In genomic region chr17:21275047-21275578, GRCh38 we compare ENCODE assay signal across 8 cellular contexts. TPM values are rescaled to one million over a fixed set of nuclear protein-coding genes. Genes with fewer than 3 reads are reported as not detected.
A peak's percentile ranks its signal among the peaks of the same experiment; 100 is the strongest.
DNase-seq lines count a peak whose midpoint lies in the region; ATAC-seq and TF ChIP-seq lines count a peak whose summit lies in the region.

No MANE protein-coding gene starts in this region.

- no peaks in the 10 kb centered on the region for H3K27me3 ChIP-seq in CD4-positive, alpha-beta memory T cell (ENCODE audit: insufficient read depth, low read length)
- H3K27me3 ChIP-seq in thoracic aorta (replicated peaks; ENCODE audit: insufficient read depth): no peaks in the 10 kb centered on the region

- no peak for DNase-seq in CD4-positive, alpha-beta memory T cell
- DNase-seq in activated CD4-positive, alpha-beta memory T cell treated with anti-CD3 and anti-CD28 coated beads, Interleukin-2, amount 10 ng/mL, durations not matched to agents 7 days and 5 days: no peak
- peak; percentile 42 for DNase-seq in iPS-NIHi11 (ENCODE audit: low spot score)
- no peak for DNase-seq in thoracic aorta (ENCODE audit: low spot score)
- DNase-seq in NCI-H526 treated with DMSO at 0.1 percent for 48 hours (lab: John Stamatoyannopoulos, UW): no peak
- no peak for DNase-seq in NCI-H774 (lab: John Stamatoyannopoulos, UW)

- H3K9me3 ChIP-seq in CD4-positive, alpha-beta memory T cell (ENCODE audit: control insufficient read depth in 1 of 2, low read length in 2 of 2): no peaks in the 10 kb centered on the region
- H3K9me3 ChIP-seq in HEK293 (ENCODE audit: control insufficient read depth, insufficient read depth, low read depth, low read length) (no peaks in the 10 kb centered on the region), thoracic aorta (no peaks in the 10 kb centered on the region)

- H3K27ac Mint-ChIP-seq in CD4-positive, alpha-beta memory T cell: peak overlapping the region in 4 of 7 donors; percentile 48 to 84 (median 66)
- no peak overlapping the region for H3K27ac Mint-ChIP-seq in activated CD4-positive, alpha-beta memory T cell treated with anti-CD3 and anti-CD28 coated beads, Interleukin-2, amount 10 ng/mL, durations not matched to agents 7 days and 5 days

- peaks cover 46% of the 10 kb centered on the region for H3K4me1 ChIP-seq in CD4-positive, alpha-beta memory T cell (ENCODE audit: insufficient read depth, low read length)
- peaks cover 4% of the 10 kb centered on the region; the same call in 1 of the 2 replicates for H3K4me1 ChIP-seq in HEK293 (ENCODE audit: control insufficient read depth, insufficient read depth, low read length)
- H3K4me1 ChIP-seq in thoracic aorta (ENCODE audit: control insufficient read depth in 1 of 2, low read depth in 2 of 2): peaks cover 0 to 12% of the 10 kb centered on the region in 2 donors

- TF ChIP-seq CTCF in HEK293 (tag by site-specific recombination; IDR thresholded peaks at IDR 0.05) (no peak), thoracic aorta (IDR thresholded peaks at IDR 0.05) (no peak)

- peak overlapping the region; percentile 86 to 99 (median 90) for H3K4me3 Mint-ChIP-seq in CD4-positive, alpha-beta memory T cell
- H3K4me3 Mint-ChIP-seq in activated CD4-positive, alpha-beta memory T cell treated with anti-CD3 and anti-CD28 coated beads, Interleukin-2, amount 10 ng/mL, durations not matched to agents 7 days and 5 days: peak overlapping the region; percentile 72

- intact Hi-C loops in CD4-positive, alpha-beta memory T cell (cut with micrococcal nuclease): loop anchor here (1.0 kb wide), 3 partner anchors 9 to 61 kb away; partner anchors contain the start of genes MAP2K3, NATD1 and TMEM11

- peaks cover 28 to 48% (median 36%) of the 10 kb centered on the region in 4 donors for H3K4me1 Mint-ChIP-seq in CD4-positive, alpha-beta memory T cell
- peaks cover 39% of the 10 kb centered on the region for H3K4me1 Mint-ChIP-seq in activated CD4-positive, alpha-beta memory T cell treated with anti-CD3 and anti-CD28 coated beads, Interleukin-2, amount 10 ng/mL, durations not matched to agents 7 days and 5 days

- no peaks in the 10 kb centered on the region for H3K27me3 Mint-ChIP-seq in CD4-positive, alpha-beta memory T cell
- H3K27me3 Mint-ChIP-seq in activated CD4-positive, alpha-beta memory T cell treated with anti-CD3 and anti-CD28 coated beads, Interleukin-2, amount 10 ng/mL, durations not matched to agents 7 days and 5 days: no peaks in the 10 kb centered on the region

- H3K36me3 Mint-ChIP-seq in CD4-positive, alpha-beta memory T cell: no peaks in the 10 kb centered on the region
- H3K36me3 Mint-ChIP-seq in activated CD4-positive, alpha-beta memory T cell treated with anti-CD3 and anti-CD28 coated beads, Interleukin-2, amount 10 ng/mL, durations not matched to agents 7 days and 5 days (ENCODE audit: low read depth): no peaks in the 10 kb centered on the region

- H3K4me3 ChIP-seq in CD4-positive, alpha-beta memory T cell (ENCODE audit: low read length in 2 of 2): peak overlapping the region in 1 of 2 donors; percentile 71
- H3K4me3 ChIP-seq in HEK293 (ENCODE audit: low read depth, low read length) (peak overlapping the region; percentile 62), thoracic aorta (peak overlapping the region; percentile 78)

- no peaks in the 10 kb centered on the region for H3K9me3 Mint-ChIP-seq in CD4-positive, alpha-beta memory T cell
- no peaks in the 10 kb centered on the region for H3K9me3 Mint-ChIP-seq in activated CD4-positive, alpha-beta memory T cell treated with anti-CD3 and anti-CD28 coated beads, Interleukin-2, amount 10 ng/mL, durations not matched to agents 7 days and 5 days

- ATAC-seq in thoracic aorta (ENCODE audit: insufficient number of reproducible peaks, low FRiP score, low read depth) (no peak), HG03280 (IDR thresholded peaks at IDR 0.05; ENCODE audit: unreplicated experiment) (no peak)

- peak overlapping the region; percentile 77 for H3K27ac ChIP-seq in CD4-positive, alpha-beta memory T cell (ENCODE audit: low read depth, low read length)
- peak overlapping the region; percentile 32; the same call in 1 of the 2 replicates for H3K27ac ChIP-seq in HEK293 (ENCODE audit: extremely low read depth, low read depth, low read length)
- H3K27ac ChIP-seq in thoracic aorta: no peak overlapping the region

- no peaks in the 10 kb centered on the region for H3K36me3 ChIP-seq in CD4-positive, alpha-beta memory T cell (ENCODE audit: insufficient read depth, low read length)
- H3K36me3 ChIP-seq in HEK293 (ENCODE audit: control insufficient read depth in 2 of 2, insufficient read depth in 1 of 2, low read length in 2 of 2) (no peaks in the 10 kb centered on the region), thoracic aorta (no peaks in the 10 kb centered on the region)

- CTCF ChIA-PET in CD4-positive, alpha-beta memory T cell (lab: Charles Lee; ENCODE audit: partially characterized antibody): interaction anchor here (0.7 to 8.2 kb wide), 5 partner anchors 12 to 239 kb away, joined by 3 to 87 read pairs (median 56); no protein-coding TSS in a partner anchor
- CTCF ChIA-PET in HEK293 (lab: Yijun Ruan, JAX): interaction anchor here (0.9 to 4.0 kb wide), 4 partner anchors 11 to 241 kb away, joined by 3 to 24 read pairs (median 8); no protein-coding TSS in a partner anchor
- CTCF ChIA-PET in activated CD4-positive, alpha-beta memory T cell treated with anti-CD3 and anti-CD28 coated beads, Interleukin-2, amount 10 ng/mL, durations not matched to agents 7 days and 5 days (lab: Charles Lee): interaction anchor here (1.1 to 3.1 kb wide), 4 partner anchors 7 to 232 kb away, joined by 3 to 14 read pairs (median 5); partner anchors contain the start of gene USP22

- POLR2A ChIA-PET in CD4-positive, alpha-beta memory T cell (lab: Charles Lee; ENCODE audit: partially characterized antibody): interaction anchor here (0.6 to 5.0 kb wide), 12 partner anchors 9 to 277 kb away, joined by 3 to 59 read pairs (median 5); partner anchors contain the start of genes NATD1, TMEM11 and USP22
- POLR2A ChIA-PET in HEK293 (lab: Yijun Ruan, JAX): interaction anchor here (0.7 to 6.1 kb wide), 7 partner anchors 12 to 176 kb away, joined by 3 to 42 read pairs (median 5); partner anchors contain the start of gene NATD1
- POLR2A ChIA-PET in activated CD4-positive, alpha-beta memory T cell treated with anti-CD3 and anti-CD28 coated beads, Interleukin-2, amount 10 ng/mL, durations not matched to agents 7 days and 5 days (lab: Charles Lee): interaction anchor here (0.7 to 2.4 kb wide), 6 partner anchors 9 to 157 kb away, joined by 3 to 23 read pairs (median 4); partner anchors contain the start of genes NATD1 and TMEM11

TF ChIP-seq in HEK293, 187 proteins besides CTCF, POLR2A, EP300 and RAD21 (continues in another document):
- no peak for TF ChIP-seq ZBTB7A (tag by site-specific recombination; IDR thresholded peaks at IDR 0.05; ENCODE audit: low read depth)
- TF ChIP-seq HOXC10 (CRISPR knock-in tag; IDR thresholded peaks at IDR 0.05): no peak
- TF ChIP-seq GFI1B (tag by site-specific recombination; IDR thresholded peaks at IDR 0.05): no peak
- TF ChIP-seq ZNF391 (tag by site-specific recombination; IDR thresholded peaks at IDR 0.05; ENCODE audit: borderline replicate concordance, low read depth): peak; percentile 47; the same call in 1 of the 2 replicates
- TF ChIP-seq KLF9 (tag by site-specific recombination; IDR thresholded peaks at IDR 0.05; ENCODE audit: low read depth): no peak
- peak; percentile 63 for TF ChIP-seq ZBTB20 (tag by site-specific recombination; IDR thresholded peaks at IDR 0.05)
- TF ChIP-seq ZNF629 (tag by site-specific recombination; IDR thresholded peaks at IDR 0.05): no peak
- no peak for TF ChIP-seq TSHZ1 (tag by site-specific recombination; IDR thresholded peaks at IDR 0.05; ENCODE audit: borderline replicate concordance)
- no peak for TF ChIP-seq RBAK (tag by site-specific recombination; IDR thresholded peaks at IDR 0.05)
- TF ChIP-seq YY1 (tag by site-specific recombination; IDR thresholded peaks at IDR 0.05): 0 out of 2 replicates have a peak, but pooled peaks have one; percentile 10
- TF ChIP-seq ZNF202 (tag by site-specific recombination; IDR thresholded peaks at IDR 0.05; ENCODE audit: borderline replicate concordance): no peak
- TF ChIP-seq ZNF211 (tag by site-specific recombination; IDR thresholded peaks at IDR 0.05; ENCODE audit: low read depth): no peak
- no peak for TF ChIP-seq ZBTB48 (tag by site-specific recombination; IDR thresholded peaks at IDR 0.05)

RNA-seq across cellular contexts. Expression of gene MAP2K3, which starts 9.4 kb away (rescaled TPM):
- total RNA-seq in CD4-positive, alpha-beta memory T cell: 10 to 100 TPM; 52.6 to 63.2 TPM
- polyA plus RNA-seq in CD4-positive, alpha-beta memory T cell: 10 to 100 TPM; 48.5 to 88.9 TPM
- 10 to 100 TPM; 74.2 to 76.0 TPM for total RNA-seq in activated CD4-positive, alpha-beta memory T cell treated with anti-CD3 and anti-CD28 coated beads, Interleukin-2, amount 10 ng/mL, durations not matched to agents 7 days and 5 days
- 10 to 100 TPM; 66.6 to 81.1 TPM for total RNA-seq in thoracic aorta

RNA-seq across cellular contexts. Expression of gene NATD1, which starts 21.9 kb away (rescaled TPM):
- 10 to 100 TPM; 13.1 to 13.5 TPM for total RNA-seq in CD4-positive, alpha-beta memory T cell
- 1 to 10 TPM in 1 of 2 donors, under 1 TPM in 1; 0.32 to 2.3 TPM for polyA plus RNA-seq in CD4-positive, alpha-beta memory T cell
- total RNA-seq in activated CD4-positive, alpha-beta memory T cell treated with anti-CD3 and anti-CD28 coated beads, Interleukin-2, amount 10 ng/mL, durations not matched to agents 7 days and 5 days: 1 to 10 TPM; 7.2 to 8.3 TPM
- total RNA-seq in thoracic aorta: 1 to 10 TPM; 8.4 to 9.7 TPM

Comparison
In these comparisons a context has a peak if more than half of its experiments do, and no peak if none do; other contexts are left out.
1. H3K27ac ChIP-seq: peak in CD4-positive, alpha-beta memory T cell (single experiment) and HEK293 (single experiment); none in thoracic aorta (0 of 2).